Comparison of ENCODE assay signal across 1 cellular context in genomic region chr1:39387452-39387851, GRCh38.
TF ChIP-seq lines count a peak whose summit lies in the region.

No MANE protein-coding gene starts in this region.

TF ChIP-seq in GM12878, 131 proteins besides CTCF, POLR2A, EP300 and RAD21 (continued from another document):
- no peak for TF ChIP-seq MYC (IDR thresholded peaks at IDR 0.05; ENCODE audit: insufficient read depth, insufficient read length, insufficient replicate concordance, low read length, severe bottlenecking)
- TF ChIP-seq RFX5 (IDR thresholded peaks at IDR 0.05; ENCODE audit: low read depth, low read length): no peak
- TF ChIP-seq ZSCAN29 (IDR thresholded peaks at IDR 0.05): no peak
